Comparison of ENCODE assay signal across 1 cellular context in the genomic region with DNA sequence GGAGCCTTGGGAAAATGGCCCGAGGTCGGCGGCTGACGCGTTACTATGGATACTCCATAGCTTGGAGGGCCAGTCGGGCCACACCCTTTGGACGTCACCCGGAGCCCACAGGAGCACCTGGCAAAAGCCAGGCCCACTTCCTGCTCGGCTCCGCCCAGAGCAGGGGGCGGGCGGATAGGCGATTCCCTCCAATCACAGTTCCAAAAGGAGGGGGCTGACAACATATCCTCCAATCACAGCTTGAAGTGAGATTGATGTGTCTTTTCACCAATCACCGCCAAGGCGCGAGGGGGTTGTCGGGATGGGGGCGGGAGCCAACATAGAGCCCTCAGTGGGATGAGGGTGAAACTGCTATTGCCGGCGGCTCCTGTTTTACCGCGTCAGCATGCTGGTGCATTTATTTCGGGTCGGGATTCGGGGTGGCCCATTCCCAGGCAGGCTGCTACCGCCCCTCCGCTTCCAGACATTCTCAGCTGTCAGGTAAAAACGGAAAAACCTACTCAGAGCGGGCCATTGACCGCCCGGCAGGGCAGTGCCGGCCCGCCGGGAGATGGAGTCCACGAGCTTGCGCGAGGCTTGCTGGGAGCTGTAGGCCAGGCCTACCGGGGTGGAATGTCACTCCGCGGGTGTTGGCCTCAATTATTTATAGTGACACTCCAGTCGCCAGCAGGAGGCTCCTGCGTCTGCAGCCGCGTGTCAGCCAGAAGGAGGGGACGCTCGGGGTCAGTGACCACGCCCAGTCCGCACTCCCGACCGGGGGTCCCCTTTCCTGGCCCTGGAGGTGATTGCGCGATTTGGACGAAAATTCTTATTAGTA.
TF ChIP-seq lines count a peak whose summit lies in the region.

A gene (plus strand): TSS at position 320 of the 817 bp plus-strand sequence. CDS start 66 bp downstream, at position 386.

TF ChIP-seq in HepG2, 621 proteins besides CTCF, POLR2A, EP300 and RAD21 (continues in another document):
- TF ChIP-seq, protein P1, sequence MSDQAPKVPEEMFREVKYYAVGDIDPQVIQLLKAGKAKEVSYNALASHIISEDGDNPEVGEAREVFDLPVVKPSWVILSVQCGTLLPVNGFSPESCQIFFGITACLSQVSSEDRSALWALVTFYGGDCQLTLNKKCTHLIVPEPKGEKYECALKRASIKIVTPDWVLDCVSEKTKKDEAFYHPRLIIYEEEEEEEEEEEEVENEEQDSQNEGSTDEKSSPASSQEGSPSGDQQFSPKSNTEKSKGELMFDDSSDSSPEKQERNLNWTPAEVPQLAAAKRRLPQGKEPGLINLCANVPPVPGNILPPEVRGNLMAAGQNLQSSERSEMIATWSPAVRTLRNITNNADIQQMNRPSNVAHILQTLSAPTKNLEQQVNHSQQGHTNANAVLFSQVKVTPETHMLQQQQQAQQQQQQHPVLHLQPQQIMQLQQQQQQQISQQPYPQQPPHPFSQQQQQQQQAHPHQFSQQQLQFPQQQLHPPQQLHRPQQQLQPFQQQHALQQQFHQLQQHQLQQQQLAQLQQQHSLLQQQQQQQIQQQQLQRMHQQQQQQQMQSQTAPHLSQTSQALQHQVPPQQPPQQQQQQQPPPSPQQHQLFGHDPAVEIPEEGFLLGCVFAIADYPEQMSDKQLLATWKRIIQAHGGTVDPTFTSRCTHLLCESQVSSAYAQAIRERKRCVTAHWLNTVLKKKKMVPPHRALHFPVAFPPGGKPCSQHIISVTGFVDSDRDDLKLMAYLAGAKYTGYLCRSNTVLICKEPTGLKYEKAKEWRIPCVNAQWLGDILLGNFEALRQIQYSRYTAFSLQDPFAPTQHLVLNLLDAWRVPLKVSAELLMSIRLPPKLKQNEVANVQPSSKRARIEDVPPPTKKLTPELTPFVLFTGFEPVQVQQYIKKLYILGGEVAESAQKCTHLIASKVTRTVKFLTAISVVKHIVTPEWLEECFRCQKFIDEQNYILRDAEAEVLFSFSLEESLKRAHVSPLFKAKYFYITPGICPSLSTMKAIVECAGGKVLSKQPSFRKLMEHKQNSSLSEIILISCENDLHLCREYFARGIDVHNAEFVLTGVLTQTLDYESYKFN (CRISPR knock-in tag; conservative IDR thresholded peaks at IDR 0.05) = peak; percentile 25; the same call in 1 of the 2 replicates
- TF ChIP-seq ZNF598 (CRISPR knock-in tag; IDR thresholded peaks at IDR 0.05; ENCODE audit: borderline replicate concordance) = 0 out of 2 replicates have a peak, but pooled peaks have one; percentile 31
- peak; percentile 62; the same call in 1 of the 2 replicates for TF ChIP-seq KDM2A (CRISPR knock-in tag; IDR thresholded peaks at IDR 0.05; ENCODE audit: borderline replicate concordance, low read depth)
- peak; percentile 75; the same call in 1 of the 3 replicates for TF ChIP-seq MXI1 (IDR thresholded peaks at IDR 0.05; ENCODE audit: borderline replicate concordance, low read depth, low read length)
- TF ChIP-seq NKX3-1 (CRISPR knock-in tag; IDR thresholded peaks at IDR 0.05) = 0 out of 2 replicates have a peak, but pooled peaks have one; percentile 11
- TF ChIP-seq, protein P2, sequence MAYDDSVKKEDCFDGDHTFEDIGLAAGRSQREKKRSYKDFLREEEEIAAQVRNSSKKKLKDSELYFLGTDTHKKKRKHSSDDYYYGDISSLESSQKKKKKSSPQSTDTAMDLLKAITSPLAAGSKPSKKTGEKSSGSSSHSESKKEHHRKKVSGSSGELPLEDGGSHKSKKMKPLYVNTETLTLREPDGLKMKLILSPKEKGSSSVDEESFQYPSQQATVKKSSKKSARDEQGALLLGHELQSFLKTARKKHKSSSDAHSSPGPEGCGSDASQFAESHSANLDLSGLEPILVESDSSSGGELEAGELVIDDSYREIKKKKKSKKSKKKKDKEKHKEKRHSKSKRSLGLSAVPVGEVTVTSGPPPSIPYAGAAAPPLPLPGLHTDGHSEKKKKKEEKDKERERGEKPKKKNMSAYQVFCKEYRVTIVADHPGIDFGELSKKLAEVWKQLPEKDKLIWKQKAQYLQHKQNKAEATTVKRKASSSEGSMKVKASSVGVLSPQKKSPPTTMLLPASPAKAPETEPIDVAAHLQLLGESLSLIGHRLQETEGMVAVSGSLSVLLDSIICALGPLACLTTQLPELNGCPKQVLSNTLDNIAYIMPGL (CRISPR knock-in tag; IDR thresholded peaks at IDR 0.05; ENCODE audit: borderline replicate concordance in 1 of 2, low read depth in 1 of 2) = peak in 1 of 2 experiments; percentile 76; a peak in 1 of 4 replicates
- 0 out of 2 replicates have a peak, but pooled peaks have one; percentile 80 for TF ChIP-seq SAFB2 (CRISPR knock-in tag; IDR thresholded peaks at IDR 0.05; ENCODE audit: borderline replicate concordance, low read depth)
- TF ChIP-seq NR2F1 (CRISPR knock-in tag; IDR thresholded peaks at IDR 0.05) = 0 out of 4 replicates have a peak, but pooled peaks of 1 of the 2 experiments have one; percentile 33
- TF ChIP-seq, protein P3, sequence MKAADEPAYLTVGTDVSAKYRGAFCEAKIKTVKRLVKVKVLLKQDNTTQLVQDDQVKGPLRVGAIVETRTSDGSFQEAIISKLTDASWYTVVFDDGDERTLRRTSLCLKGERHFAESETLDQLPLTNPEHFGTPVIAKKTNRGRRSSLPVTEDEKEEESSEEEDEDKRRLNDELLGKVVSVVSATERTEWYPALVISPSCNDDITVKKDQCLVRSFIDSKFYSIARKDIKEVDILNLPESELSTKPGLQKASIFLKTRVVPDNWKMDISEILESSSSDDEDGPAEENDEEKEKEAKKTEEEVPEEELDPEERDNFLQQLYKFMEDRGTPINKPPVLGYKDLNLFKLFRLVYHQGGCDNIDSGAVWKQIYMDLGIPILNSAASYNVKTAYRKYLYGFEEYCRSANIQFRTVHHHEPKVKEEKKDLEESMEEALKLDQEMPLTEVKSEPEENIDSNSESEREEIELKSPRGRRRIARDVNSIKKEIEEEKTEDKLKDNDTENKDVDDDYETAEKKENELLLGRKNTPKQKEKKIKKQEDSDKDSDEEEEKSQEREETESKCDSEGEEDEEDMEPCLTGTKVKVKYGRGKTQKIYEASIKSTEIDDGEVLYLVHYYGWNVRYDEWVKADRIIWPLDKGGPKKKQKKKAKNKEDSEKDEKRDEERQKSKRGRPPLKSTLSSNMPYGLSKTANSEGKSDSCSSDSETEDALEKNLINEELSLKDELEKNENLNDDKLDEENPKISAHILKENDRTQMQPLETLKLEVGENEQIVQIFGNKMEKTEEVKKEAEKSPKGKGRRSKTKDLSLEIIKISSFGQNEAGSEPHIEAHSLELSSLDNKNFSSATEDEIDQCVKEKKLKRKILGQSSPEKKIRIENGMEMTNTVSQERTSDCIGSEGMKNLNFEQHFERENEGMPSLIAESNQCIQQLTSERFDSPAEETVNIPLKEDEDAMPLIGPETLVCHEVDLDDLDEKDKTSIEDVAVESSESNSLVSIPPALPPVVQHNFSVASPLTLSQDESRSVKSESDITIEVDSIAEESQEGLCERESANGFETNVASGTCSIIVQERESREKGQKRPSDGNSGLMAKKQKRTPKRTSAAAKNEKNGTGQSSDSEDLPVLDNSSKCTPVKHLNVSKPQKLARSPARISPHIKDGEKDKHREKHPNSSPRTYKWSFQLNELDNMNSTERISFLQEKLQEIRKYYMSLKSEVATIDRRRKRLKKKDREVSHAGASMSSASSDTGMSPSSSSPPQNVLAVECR (CRISPR knock-in tag; IDR thresholded peaks at IDR 0.05; ENCODE audit: borderline replicate concordance) = peak; percentile 86; the same call in 1 of the 2 replicates
- TF ChIP-seq SUZ12 (IDR thresholded peaks at IDR 0.05; ENCODE audit: low read depth, low read length) = peak; percentile 54
- no peak for TF ChIP-seq SP1 (IDR thresholded peaks at IDR 0.05)
- TF ChIP-seq SP1 (CRISPR knock-in tag; IDR thresholded peaks at IDR 0.05) = peak; percentile 55
- TF ChIP-seq SOX6 (IDR thresholded peaks at IDR 0.05) = no peak
- TF ChIP-seq SOX6 (CRISPR knock-in tag; IDR thresholded peaks at IDR 0.05) = peak; percentile 16
- TF ChIP-seq KLF9 (CRISPR knock-in tag; IDR thresholded peaks at IDR 0.05; ENCODE audit: low read depth) = peak; percentile 65
- no peak for TF ChIP-seq SP140L (CRISPR knock-in tag; IDR thresholded peaks at IDR 0.05; ENCODE audit: borderline replicate concordance)
- TF ChIP-seq, protein P4, sequence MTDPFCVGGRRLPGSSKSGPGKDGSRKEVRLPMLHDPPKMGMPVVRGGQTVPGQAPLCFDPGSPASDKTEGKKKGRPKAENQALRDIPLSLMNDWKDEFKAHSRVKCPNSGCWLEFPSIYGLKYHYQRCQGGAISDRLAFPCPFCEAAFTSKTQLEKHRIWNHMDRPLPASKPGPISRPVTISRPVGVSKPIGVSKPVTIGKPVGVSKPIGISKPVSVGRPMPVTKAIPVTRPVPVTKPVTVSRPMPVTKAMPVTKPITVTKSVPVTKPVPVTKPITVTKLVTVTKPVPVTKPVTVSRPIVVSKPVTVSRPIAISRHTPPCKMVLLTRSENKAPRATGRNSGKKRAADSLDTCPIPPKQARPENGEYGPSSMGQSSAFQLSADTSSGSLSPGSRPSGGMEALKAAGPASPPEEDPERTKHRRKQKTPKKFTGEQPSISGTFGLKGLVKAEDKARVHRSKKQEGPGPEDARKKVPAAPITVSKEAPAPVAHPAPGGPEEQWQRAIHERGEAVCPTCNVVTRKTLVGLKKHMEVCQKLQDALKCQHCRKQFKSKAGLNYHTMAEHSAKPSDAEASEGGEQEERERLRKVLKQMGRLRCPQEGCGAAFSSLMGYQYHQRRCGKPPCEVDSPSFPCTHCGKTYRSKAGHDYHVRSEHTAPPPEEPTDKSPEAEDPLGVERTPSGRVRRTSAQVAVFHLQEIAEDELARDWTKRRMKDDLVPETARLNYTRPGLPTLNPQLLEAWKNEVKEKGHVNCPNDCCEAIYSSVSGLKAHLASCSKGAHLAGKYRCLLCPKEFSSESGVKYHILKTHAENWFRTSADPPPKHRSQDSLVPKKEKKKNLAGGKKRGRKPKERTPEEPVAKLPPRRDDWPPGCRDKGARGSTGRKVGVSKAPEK (CRISPR knock-in tag; IDR thresholded peaks at IDR 0.05; ENCODE audit: borderline replicate concordance) = no peak
- TF ChIP-seq SSRP1 (CRISPR knock-in tag; IDR thresholded peaks at IDR 0.05) = no peak
- TF ChIP-seq SMAD1 (CRISPR knock-in tag; IDR thresholded peaks at IDR 0.05; ENCODE audit: borderline replicate concordance, low read depth) = 0 out of 2 replicates have a peak, but pooled peaks have one; percentile 86
- no peak for TF ChIP-seq ZNF562 (CRISPR knock-in tag; IDR thresholded peaks at IDR 0.05; ENCODE audit: borderline replicate concordance)
- peak; percentile 50 for TF ChIP-seq ZNF781 (CRISPR knock-in tag; IDR thresholded peaks at IDR 0.05; ENCODE audit: borderline replicate concordance, not compliant biosample characterization)
- peak; percentile 97 for TF ChIP-seq KDM5A (IDR thresholded peaks at IDR 0.05; ENCODE audit: borderline replicate concordance, low read length)
- TF ChIP-seq, protein P5, sequence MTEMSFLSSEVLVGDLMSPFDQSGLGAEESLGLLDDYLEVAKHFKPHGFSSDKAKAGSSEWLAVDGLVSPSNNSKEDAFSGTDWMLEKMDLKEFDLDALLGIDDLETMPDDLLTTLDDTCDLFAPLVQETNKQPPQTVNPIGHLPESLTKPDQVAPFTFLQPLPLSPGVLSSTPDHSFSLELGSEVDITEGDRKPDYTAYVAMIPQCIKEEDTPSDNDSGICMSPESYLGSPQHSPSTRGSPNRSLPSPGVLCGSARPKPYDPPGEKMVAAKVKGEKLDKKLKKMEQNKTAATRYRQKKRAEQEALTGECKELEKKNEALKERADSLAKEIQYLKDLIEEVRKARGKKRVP (CRISPR knock-in tag; IDR thresholded peaks at IDR 0.05) = peak in 1 of 2 experiments; percentile 47; a peak in 2 of 4 replicates
- peak; percentile 53; the same call in 1 of the 2 replicates for TF ChIP-seq NFKB2 (CRISPR knock-in tag; IDR thresholded peaks at IDR 0.05; ENCODE audit: borderline replicate concordance)
- TF ChIP-seq ZNF136 (CRISPR knock-in tag; IDR thresholded peaks at IDR 0.05; ENCODE audit: low read depth) = no peak
- TF ChIP-seq ZFX (CRISPR knock-in tag; IDR thresholded peaks at IDR 0.05; ENCODE audit: low read depth) = peak; percentile 97
- peak; percentile 96 for TF ChIP-seq ZFY (CRISPR knock-in tag; IDR thresholded peaks at IDR 0.05)
- TF ChIP-seq HES4 (CRISPR knock-in tag; IDR thresholded peaks at IDR 0.05; ENCODE audit: borderline replicate concordance) = no peak
- no peak for TF ChIP-seq SRY (CRISPR knock-in tag; IDR thresholded peaks at IDR 0.05)
- peak; percentile 28 for TF ChIP-seq GABPA (IDR thresholded peaks at IDR 0.05; ENCODE audit: low read depth, low read length)
- peak; percentile 82 for TF ChIP-seq GABPA (CRISPR knock-in tag; IDR thresholded peaks at IDR 0.05; ENCODE audit: low read depth)
- no peak for TF ChIP-seq ZNF382 (CRISPR knock-in tag; IDR thresholded peaks at IDR 0.05; ENCODE audit: borderline replicate concordance)
- TF ChIP-seq ZNF589 (CRISPR knock-in tag; conservative IDR thresholded peaks at IDR 0.05) = no peak
- peak; percentile 19; the same call in 1 of the 2 replicates for TF ChIP-seq MAFF (IDR thresholded peaks at IDR 0.05; ENCODE audit: low read depth, low read length)
- TF ChIP-seq, protein P6, sequence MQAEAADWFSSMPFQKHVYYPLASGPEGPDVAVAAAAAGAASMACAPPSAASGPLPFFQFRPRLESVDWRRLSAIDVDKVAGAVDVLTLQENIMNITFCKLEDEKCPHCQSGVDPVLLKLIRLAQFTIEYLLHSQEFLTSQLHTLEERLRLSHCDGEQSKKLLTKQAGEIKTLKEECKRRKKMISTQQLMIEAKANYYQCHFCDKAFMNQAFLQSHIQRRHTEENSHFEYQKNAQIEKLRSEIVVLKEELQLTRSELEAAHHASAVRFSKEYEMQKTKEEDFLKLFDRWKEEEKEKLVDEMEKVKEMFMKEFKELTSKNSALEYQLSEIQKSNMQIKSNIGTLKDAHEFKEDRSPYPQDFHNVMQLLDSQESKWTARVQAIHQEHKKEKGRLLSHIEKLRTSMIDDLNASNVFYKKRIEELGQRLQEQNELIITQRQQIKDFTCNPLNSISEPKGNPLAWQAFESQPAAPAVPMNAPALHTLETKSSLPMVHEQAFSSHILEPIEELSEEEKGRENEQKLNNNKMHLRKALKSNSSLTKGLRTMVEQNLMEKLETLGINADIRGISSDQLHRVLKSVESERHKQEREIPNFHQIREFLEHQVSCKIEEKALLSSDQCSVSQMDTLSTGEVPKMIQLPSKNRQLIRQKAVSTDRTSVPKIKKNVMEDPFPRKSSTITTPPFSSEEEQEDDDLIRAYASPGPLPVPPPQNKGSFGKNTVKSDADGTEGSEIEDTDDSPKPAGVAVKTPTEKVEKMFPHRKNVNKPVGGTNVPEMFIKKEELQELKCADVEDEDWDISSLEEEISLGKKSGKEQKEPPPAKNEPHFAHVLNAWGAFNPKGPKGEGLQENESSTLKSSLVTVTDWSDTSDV (CRISPR knock-in tag; IDR thresholded peaks at IDR 0.05) = no peak
- TF ChIP-seq SMC3 (IDR thresholded peaks at IDR 0.05; ENCODE audit: low read length) = no peak
- peak; percentile 97 for TF ChIP-seq NFYB (CRISPR knock-in tag; IDR thresholded peaks at IDR 0.05)
- peak; percentile 67 for TF ChIP-seq SPEN (CRISPR knock-in tag; IDR thresholded peaks at IDR 0.05; ENCODE audit: low read depth)
- TF ChIP-seq ISX (CRISPR knock-in tag; conservative IDR thresholded peaks at IDR 0.05) = no peak
